9 cellular contexts compared by ENCODE assay signal in the genomic region with DNA sequence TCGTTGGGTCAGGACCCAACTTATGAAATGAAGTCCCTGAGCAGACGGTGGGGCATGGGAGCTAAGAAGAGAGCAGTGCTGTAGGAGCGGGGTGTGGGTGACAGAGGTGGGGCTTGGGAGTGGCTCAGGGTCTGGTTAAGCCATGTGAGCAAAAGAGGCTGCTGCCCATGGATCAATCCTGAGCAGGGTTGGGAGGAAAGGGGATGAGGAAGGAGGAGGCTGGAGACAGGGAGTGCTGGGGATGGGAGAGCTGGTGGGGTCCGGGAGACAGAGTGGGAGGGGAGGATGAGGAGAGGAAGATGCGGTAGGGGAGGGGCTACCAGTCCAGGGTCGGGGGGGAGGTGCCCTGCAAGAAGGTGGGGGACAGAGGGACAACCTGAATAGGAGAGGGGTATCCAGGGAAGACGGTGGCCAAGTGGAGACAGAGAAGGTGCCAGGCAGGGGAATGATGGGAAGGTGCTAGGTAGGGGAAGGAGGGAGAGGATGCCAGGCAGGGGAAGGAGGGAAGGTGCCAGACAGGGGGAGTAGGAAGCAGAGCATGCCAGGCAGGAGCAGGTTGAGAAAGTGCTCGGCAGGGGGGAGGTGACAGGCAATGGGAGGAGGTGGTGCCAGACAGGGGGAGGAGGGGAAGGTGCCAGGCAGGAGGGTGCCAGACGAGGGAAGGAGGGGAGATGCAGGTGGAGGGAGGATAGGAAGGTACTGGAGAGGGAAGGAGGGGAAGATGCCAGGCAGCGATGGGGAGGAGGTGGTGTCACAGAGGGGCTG. TPM values are rescaled to one million over a fixed set of nuclear protein-coding genes. Genes with fewer than 3 reads are reported as not detected.
DNase-seq lines count a peak whose midpoint lies in the region; FAIRE-seq and TF ChIP-seq lines count a peak whose summit lies in the region.
"Had no signal": no experiment of that assay in that cellular context is flagged by ENCODE, and none has a peak within 500 bp of the region (broad histone marks: within the 10 kb centered on the region; RNA-seq: fewer than 3 reads in every experiment).

No MANE protein-coding gene starts in this region.

- peak overlapping the region; percentile 42 for H3K4me3 Mint-ChIP-seq in endodermal cell

- H3K27ac ChIP-seq in endodermal cell (ENCODE audit: low read depth, low read length), result no peak overlapping the region

- DNase-seq in NCI-H1417 (lab: John Stamatoyannopoulos, UW) (peak in 2 of 3 experiments; percentile 61 to 77), NCI-H1417 treated with DMSO at 0.1 percent for 48 hours (lab: John Stamatoyannopoulos, UW) (no peak), NCI-H345 treated with DMSO at 0.1 percent for 48 hours (lab: John Stamatoyannopoulos, UW; ENCODE audit: unreplicated experiment) (peak; percentile 11), endodermal cell (peak; percentile 83), putamen (ENCODE audit: low spot score) (peak; percentile 76), superior temporal gyrus (ENCODE audit: extremely low spot score) (no peak), SKM-1 (lab: John Stamatoyannopoulos, UW; ENCODE audit: unreplicated experiment) (no peak), urothelium cell line (ENCODE audit: low spot score) (no peak)
- DNase-seq: activated CD4-positive, CD25-positive, alpha-beta regulatory T cell treated with anti-CD3 and anti-CD28 coated beads, Interleukin-2, amount 50 U/mL, for 72 hours had no signal

- peaks cover 39% of the 10 kb centered on the region for H3K27me3 Mint-ChIP-seq in endodermal cell (ENCODE audit: insufficient read depth)

- FAIRE-seq in urothelium cell line (lab: Jason Lieb, UNC), result no peak

- H3K27me3 ChIP-seq in endodermal cell (ENCODE audit: control insufficient read depth, insufficient read depth, low read length, poor library complexity, severe bottlenecking), result no peaks in the 10 kb centered on the region

- no peaks in the 10 kb centered on the region for H3K9me3 ChIP-seq in endodermal cell (ENCODE audit: control insufficient read depth, low read length)

- no peaks in the 10 kb centered on the region for H3K36me3 Mint-ChIP-seq in endodermal cell (ENCODE audit: low read depth)

- WGBS in endodermal cell (ENCODE audit: insufficient coverage in 1 of 2, insufficient read length in 1 of 2), 2 experiments, result 28 to 44% methylated on average over 3 to 10 of the region's 10 CpGs

- H3K4me1 ChIP-seq in endodermal cell (ENCODE audit: control insufficient read depth, insufficient read depth, low read length), result no peaks in the 10 kb centered on the region

- H3K4me3 ChIP-seq in endodermal cell (ENCODE audit: low read length), result peak overlapping the region; percentile 65

- TF ChIP-seq CTCF in endodermal cell (conservative IDR thresholded peaks at IDR 0.05), result no peak

- no peak overlapping the region for H3K27ac Mint-ChIP-seq in endodermal cell

- H3K36me3 ChIP-seq in endodermal cell (ENCODE audit: control insufficient read depth, insufficient read depth, low read length), result no peaks in the 10 kb centered on the region

- no peak overlapping the region for H3K9ac ChIP-seq in endodermal cell (ENCODE audit: extremely low read depth, low read length, poor library complexity, severe bottlenecking)

- H3K9me3 Mint-ChIP-seq in endodermal cell, result no peaks in the 10 kb centered on the region

- H3K4me1 Mint-ChIP-seq in endodermal cell, result peaks cover 3% of the 10 kb centered on the region

RNA-seq across cellular contexts. Expression of a gene that starts 27.5 kb away (rescaled TPM):
- 10 to 100 TPM; 40.0 to 43.5 TPM for total RNA-seq in endodermal cell
- polyA plus RNA-seq in endodermal cell (2013, experiment 1 of 2), result 46.1 TPM
- 41.7 TPM for polyA plus RNA-seq in endodermal cell (2013, experiment 2 of 2)

RNA-seq across cellular contexts. Expression of a gene that starts 43.7 kb away (rescaled TPM):
- 10 to 100 TPM; 31.9 to 35.6 TPM for total RNA-seq in endodermal cell
- 23.1 TPM for polyA plus RNA-seq in endodermal cell (2013, experiment 1 of 2)
- 19.4 TPM for polyA plus RNA-seq in endodermal cell (2013, experiment 2 of 2)

RNA-seq across cellular contexts. Expression of a gene that starts 49.0 kb away (rescaled TPM):
- 10 to 100 TPM; 43.3 to 48.9 TPM for total RNA-seq in endodermal cell
- polyA plus RNA-seq in endodermal cell (2013, experiment 1 of 2), result 43.5 TPM
- 37.8 TPM for polyA plus RNA-seq in endodermal cell (2013, experiment 2 of 2)

Comparison
In these comparisons a context has a peak if more than half of its experiments do, and no peak if none do; other contexts are left out.
1. DNase-seq: peak in NCI-H1417 (2 of 3), NCI-H345 treated with DMSO at 0.1 percent for 48 hours (single experiment), endodermal cell (single experiment) and putamen (single experiment); none in NCI-H1417 treated with DMSO at 0.1 percent for 48 hours (single experiment), superior temporal gyrus (single experiment), SKM-1 (single experiment) and urothelium cell line (single experiment).